Comparison of ENCODE assay signal across 17 cellular contexts in the genomic region with DNA sequence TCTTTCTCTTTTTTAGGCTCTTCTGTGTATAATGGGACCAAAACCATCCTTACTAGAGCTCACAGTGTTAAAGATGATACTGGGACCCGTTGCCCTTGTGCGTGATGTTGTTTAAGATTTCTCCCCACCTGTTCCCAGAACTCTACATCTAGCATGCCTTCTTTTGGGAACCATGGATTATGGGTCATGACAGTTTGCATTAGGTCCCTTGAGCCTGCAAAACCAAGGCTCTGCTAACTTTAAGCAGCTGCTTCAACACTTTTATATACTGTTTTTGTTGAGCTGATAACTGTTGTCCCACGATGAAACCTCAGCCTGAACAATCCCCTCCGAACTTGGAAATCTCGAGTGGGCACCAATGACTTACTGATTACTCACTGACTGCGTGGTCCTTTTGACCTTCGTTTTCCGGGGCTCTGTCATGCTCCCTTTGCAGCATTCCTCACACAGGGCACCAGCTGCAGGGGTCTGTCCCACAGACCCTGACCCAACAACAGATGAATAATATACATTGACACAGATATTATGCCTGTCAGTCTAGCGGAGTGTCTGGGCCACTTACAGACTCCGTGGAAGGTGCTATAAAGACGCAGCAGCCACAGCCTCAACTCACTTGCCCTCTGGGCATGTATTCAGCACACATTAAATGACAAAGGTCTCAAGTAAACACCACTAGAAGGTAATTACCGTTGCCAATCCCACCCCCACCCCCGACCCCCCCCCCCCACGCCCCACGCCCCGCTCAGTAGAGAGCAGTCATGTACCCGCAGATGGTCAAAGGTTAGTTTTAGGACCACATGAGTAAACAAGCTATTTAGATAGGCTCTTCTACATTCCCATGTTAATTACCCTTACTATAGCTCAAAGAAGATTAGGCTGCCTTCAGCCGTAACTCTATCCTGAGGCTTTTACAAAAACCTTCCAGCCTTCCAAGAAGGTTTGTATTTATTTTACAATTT.
DNase-seq lines count a peak whose midpoint lies in the region; ATAC-seq, FAIRE-seq and TF ChIP-seq lines count a peak whose summit lies in the region.
"Had no signal": no experiment of that assay in that cellular context is flagged by ENCODE, and none has a peak within 500 bp of the region (broad histone marks: within the 10 kb centered on the region; RNA-seq: fewer than 3 reads in every experiment).

No MANE protein-coding gene starts in this region.

- H3K27ac Mint-ChIP-seq in GM23338, result no peak overlapping the region
- H3K27ac Mint-ChIP-seq: activated CD8-positive, alpha-beta T cell treated with anti-CD3 and anti-CD28 coated beads for 36 hours; natural killer cell had no signal

- H3K4me1 ChIP-seq in GM23338 (ENCODE audit: insufficient read depth) (peaks cover 34% of the 10 kb centered on the region), K562 (replicated peaks in 1 of 2; ENCODE audit: control insufficient read depth in 2 of 2, insufficient read depth in 2 of 2, low read length in 2 of 2) (0 out of 5 replicates have a peak, but pooled peaks cover 0 to 2% of the 10 kb centered on the region in 2 experiments), mucosa of descending colon (ENCODE audit: low read depth) (no peaks in the 10 kb centered on the region)
- H3K4me1 ChIP-seq: BLaER1 treated with 17β-estradiol and CSF1 and Interleukin-3, amounts not matched to agents 10 nM and 100 nM; esophagus squamous epithelium; parathyroid adenoma had no signal

- no peak overlapping the region for H3K9ac ChIP-seq in K562 (ENCODE audit: insufficient read depth in 1 of 2, low read depth in 2 of 2, low read length in 2 of 2)
- H3K9ac ChIP-seq: BLaER1 treated with 17β-estradiol and CSF1 and Interleukin-3, amounts not matched to agents 10 nM and 100 nM; parathyroid adenoma; SK-N-SH had no signal

- H3K27me3 Mint-ChIP-seq in GM23338 (ENCODE audit: insufficient read depth, low read depth, poor library complexity), result peaks cover 2% of the 10 kb centered on the region
- H3K27me3 Mint-ChIP-seq: activated CD8-positive, alpha-beta T cell treated with anti-CD3 and anti-CD28 coated beads for 36 hours had no signal

- ATAC-seq in GM23338, result peak; percentile 40
- no peak for ATAC-seq in K562
- peak; percentile 45 for ATAC-seq in mucosa of descending colon
- no peak for ATAC-seq in left lobe of liver
- no peak for ATAC-seq in HG03139 (IDR thresholded peaks at IDR 0.05; ENCODE audit: unreplicated experiment)
- ATAC-seq: activated CD8-positive, alpha-beta T cell treated with anti-CD3 and anti-CD28 coated beads for 36 hours; natural killer cell had no signal

- H3K4me1 Mint-ChIP-seq in GM23338, result peaks cover 29% of the 10 kb centered on the region
- H3K4me1 Mint-ChIP-seq: natural killer cell had no signal

- BruUV-seq in K562 (replicated peaks; lab: Mats Ljungman, UMichigan), result no TSS peak

- no peaks in the 10 kb centered on the region for H3K9me1 ChIP-seq in K562 (ENCODE audit: control insufficient read depth, insufficient read depth, low read length)

- H3K9me3 ChIP-seq in K562 (replicated peaks; ENCODE audit: control insufficient read depth, insufficient read depth, low read depth, low read length), result no peaks in the 10 kb centered on the region
- H3K9me3 ChIP-seq in mucosa of descending colon, result peaks cover 12% of the 10 kb centered on the region
- H3K9me3 ChIP-seq: Caco-2, esophagus squamous epithelium, SK-N-SH had no signal

- CTCF ChIA-PET in K562 (lab: Yijun Ruan, JAX; ENCODE audit: low intra/inter-chr PET ratio), result no interaction called here

- no peak for FAIRE-seq in K562 (lab: Jason Lieb, UNC)

- peaks cover 2% of the 10 kb centered on the region; the same call in 1 of the 3 replicates for H3K36me3 Mint-ChIP-seq in GM23338 (ENCODE audit: low read depth)
- H3K36me3 Mint-ChIP-seq: natural killer cell had no signal

- H3K9me2 ChIP-seq in GM23338 (ENCODE audit: insufficient read depth), result no peaks in the 10 kb centered on the region
- H3K9me2 ChIP-seq: SK-N-SH had no signal

- TF ChIP-seq CTCF in GM23338 (conservative IDR thresholded peaks at IDR 0.05; ENCODE audit: low read depth in 2 of 2) (no peak), K562 (IDR thresholded peaks at IDR 0.05 in 2 of 3, conservative IDR thresholded peaks at IDR 0.05 in 1 of 3; ENCODE audit: insufficient read depth in 2 of 3, low read depth in 1 of 3, low read length in 3 of 3) (no peak), mucosa of descending colon (IDR thresholded peaks at IDR 0.05) (no peak), GM10266 (IDR thresholded peaks at IDR 0.05; ENCODE audit: control insufficient read depth, insufficient read depth, low read depth, missing control alignments) (no peak)

- POLR2A ChIA-PET in K562 (lab: Yijun Ruan, JAX), result no interaction called here

- H3K27me3 ChIP-seq in GM23338 (ENCODE audit: insufficient read depth) (no peaks in the 10 kb centered on the region), K562 (ENCODE audit: control insufficient read depth in 2 of 2, insufficient read depth in 2 of 2, low read length in 2 of 2) (no peaks in the 10 kb centered on the region)
- H3K27me3 ChIP-seq: BLaER1 treated with 17β-estradiol and CSF1 and Interleukin-3, amounts not matched to agents 10 nM and 100 nM; brain microvascular endothelial cell; esophagus squamous epithelium had no signal

- H2AFZ ChIP-seq in GM23338 (peak overlapping the region; percentile 80), K562 (ENCODE audit: low read depth, low read length) (peak overlapping the region; percentile 73; the same call in 1 of the 2 replicates)
- H2AFZ ChIP-seq: parathyroid adenoma had no signal

- peak; percentile 20 for DNase-seq in GM23338 (ENCODE audit: low spot score)
- peak; percentile 0 for DNase-seq in NCI-H69 (lab: John Stamatoyannopoulos, UW)
- DNase-seq in K562 (ENCODE audit: extremely low read depth in 1 of 4, low spot score in 3 of 4), result no peak
- no peak for DNase-seq in mucosa of descending colon
- no peak for DNase-seq in left lobe of liver (ENCODE audit: low spot score)
- DNase-seq in activated CD4-positive, alpha-beta T cell treated with anti-CD3 and anti-CD28 coated beads, Interleukin-2, amount 50 U/mL, for 4 hours, result no peak
- no peak for DNase-seq in GM10266 (ENCODE audit: extremely low spot score)
- DNase-seq: brain microvascular endothelial cell, esophagus squamous epithelium, natural killer cell, NCI-H1694 treated with DMSO at 0.1 percent for 48 hours had no signal

- H3K36me3 ChIP-seq in GM23338 (ENCODE audit: insufficient read depth) (no peaks in the 10 kb centered on the region), K562 (ENCODE audit: control insufficient read depth, insufficient read depth, low read length) (no peaks in the 10 kb centered on the region), mucosa of descending colon (ENCODE audit: low read depth) (no peaks in the 10 kb centered on the region)
- H3K36me3 ChIP-seq: BLaER1 treated with 17β-estradiol and CSF1 and Interleukin-3, amounts not matched to agents 10 nM and 100 nM; brain microvascular endothelial cell; esophagus squamous epithelium had no signal

- TF ChIP-seq RAD21 in K562 (CRISPR knock-in tag; conservative IDR thresholded peaks at IDR 0.05 in 1 of 2, IDR thresholded peaks at IDR 0.05 in 1 of 2), result no peak

- in situ Hi-C loops in K562 (cut with MboI), result loop anchor here (25.0 kb wide), 1 partner anchor 909 kb away; no protein-coding TSS in a partner anchor

- H3K4me3 Mint-ChIP-seq in GM23338, result no peak overlapping the region
- H3K4me3 Mint-ChIP-seq: activated CD8-positive, alpha-beta T cell treated with anti-CD3 and anti-CD28 coated beads for 36 hours; natural killer cell had no signal

- intact Hi-C loops in K562 (cut with micrococcal nuclease), result no loop called here
- intact Hi-C loops in mucosa of descending colon (cut with DNase I, micrococcal nuclease), result no loop called here

- H3F3A ChIP-seq in GM23338 (replicated peaks; ENCODE audit: low read depth), result no peaks in the 10 kb centered on the region; the same call in 1 of the 2 replicates

- 11% methylated on average over 18 of the region's 18 CpGs for WGBS in K562 (ENCODE audit: insufficient coverage, low coverage, missing lambda C conversion rate)

- no peaks in the 10 kb centered on the region for H3K79me2 ChIP-seq in GM23338 (replicated peaks; ENCODE audit: insufficient read depth)
- no peaks in the 10 kb centered on the region for H3K79me2 ChIP-seq in K562 (ENCODE audit: control insufficient read depth, insufficient read depth, low read length)
- H3K79me2 ChIP-seq: parathyroid adenoma had no signal

- H3K4me2 ChIP-seq in GM23338 (peak overlapping the region; percentile 68), K562 (ENCODE audit: insufficient read depth, low read length) (no peak overlapping the region)
- H3K4me2 ChIP-seq: BLaER1 treated with 17β-estradiol and CSF1 and Interleukin-3, amounts not matched to agents 10 nM and 100 nM; SK-N-SH had no signal

- H4K20me1 ChIP-seq in GM23338 (replicated peaks; ENCODE audit: insufficient read depth), result no peaks in the 10 kb centered on the region
- no peaks in the 10 kb centered on the region for H4K20me1 ChIP-seq in K562 (replicated peaks; ENCODE audit: control insufficient read depth, insufficient read depth, low read length)
- H4K20me1 ChIP-seq: BLaER1 treated with 17β-estradiol and CSF1 and Interleukin-3, amounts not matched to agents 10 nM and 100 nM had no signal

- no peak for TF ChIP-seq EP300 in K562 (IDR thresholded peaks at IDR 0.05; ENCODE audit: low read length)

- H3K9me3 Mint-ChIP-seq in GM23338, result peaks cover 7% of the 10 kb centered on the region; the same call in 2 of the 3 replicates

- H3K27ac ChIP-seq in GM23338 (ENCODE audit: low read depth), result no peak overlapping the region
- H3K27ac ChIP-seq in K562 (ENCODE audit: extremely low read depth, low read depth, low read length), result no peak overlapping the region
- H3K27ac ChIP-seq: BLaER1 treated with 17β-estradiol and CSF1 and Interleukin-3, amounts not matched to agents 10 nM and 100 nM; brain microvascular endothelial cell; esophagus squamous epithelium; parathyroid adenoma had no signal

- 0 out of 2 replicates have a peak overlapping the region, but pooled peaks have one; percentile 12 for H3K4me3 ChIP-seq in GM23338
- no peak overlapping the region for H3K4me3 ChIP-seq in K562
- no peak overlapping the region for H3K4me3 ChIP-seq in mucosa of descending colon
- H3K4me3 ChIP-seq: BLaER1 treated with 17β-estradiol and CSF1 and Interleukin-3, amounts not matched to agents 10 nM and 100 nM; esophagus squamous epithelium had no signal

- TF ChIP-seq POLR2A in K562 (conservative IDR thresholded peaks at IDR 0.05), result no peak

TF ChIP-seq in GM23338, 12 proteins besides CTCF, POLR2A, EP300 and RAD21 (continues in another document):
- TF ChIP-seq ZNF114 (CRISPR knock-in tag; IDR thresholded peaks at IDR 0.05), result no peak
- TF ChIP-seq EZH2 (IDR thresholded peaks at IDR 0.05; ENCODE audit: low read depth, unreplicated experiment), result no peak
- TF ChIP-seq POLR2AphosphoS5 (IDR thresholded peaks at IDR 0.05; ENCODE audit: low read depth), result no peak
- TF ChIP-seq NANOG (IDR thresholded peaks at IDR 0.05; ENCODE audit: borderline replicate concordance), result no peak

Comparison
In these comparisons a context has a peak if more than half of its experiments do, and no peak if none do; other contexts are left out.
1. ATAC-seq: peak in GM23338 (single experiment) and mucosa of descending colon (single experiment); none in K562 (single experiment), left lobe of liver (single experiment) and HG03139 (single experiment).
2. DNase-seq: peak in GM23338 (single experiment) and NCI-H69 (single experiment); none in K562 (0 of 4), mucosa of descending colon (0 of 3), left lobe of liver (single experiment), activated CD4-positive, alpha-beta T cell treated with anti-CD3 and anti-CD28 coated beads, Interleukin-2, amount 50 U/mL, for 4 hours (0 of 2) and GM10266 (single experiment).